In genomic region chr2:125837108-125837507, GRCh38 we compare ENCODE assay signal across 1 cellular context.
TF ChIP-seq lines count a peak whose summit lies in the region.

No MANE protein-coding gene starts in this region.

TF ChIP-seq in H1, 55 proteins besides CTCF, POLR2A, EP300 and RAD21 (continued from another document):
- TF ChIP-seq HDAC2 (IDR thresholded peaks at IDR 0.05; ENCODE audit: borderline replicate concordance in 1 of 2, low read depth in 2 of 2, low read length in 2 of 2) (no peak), E2F6 (IDR thresholded peaks at IDR 0.05) (no peak), NRF1 (IDR thresholded peaks at IDR 0.05; ENCODE audit: low read depth, low read length) (no peak), SIX5 (IDR thresholded peaks at IDR 0.05; ENCODE audit: low read depth, low read length) (no peak), MAX (IDR thresholded peaks at IDR 0.05) (no peak), CBX5 (IDR thresholded peaks at IDR 0.05; ENCODE audit: low read depth, low read length) (no peak), FOSL1 (IDR thresholded peaks at IDR 0.05; ENCODE audit: insufficient read depth, low read depth, low read length) (no peak), CHD1 (IDR thresholded peaks at IDR 0.05; ENCODE audit: low read depth, low read length) (no peak), PHF8 (conservative IDR thresholded peaks at IDR 0.05; ENCODE audit: low read depth, low read length) (no peak), ATF2 (IDR thresholded peaks at IDR 0.05; ENCODE audit: low read length) (no peak), JUND (IDR thresholded peaks at IDR 0.05; ENCODE audit: low read length) (no peak), YY1 (IDR thresholded peaks at IDR 0.05; ENCODE audit: low read depth, low read length) (no peak), SIRT6 (IDR thresholded peaks at IDR 0.05; ENCODE audit: low read length) (no peak), MAFK (IDR thresholded peaks at IDR 0.05; ENCODE audit: low read depth, low read length) (no peak), RBBP5 (IDR thresholded peaks at IDR 0.05; ENCODE audit: borderline replicate concordance, low read depth, low read length) (no peak)
